Comparison of ENCODE assay signal across 1 cellular context in the genomic region with DNA sequence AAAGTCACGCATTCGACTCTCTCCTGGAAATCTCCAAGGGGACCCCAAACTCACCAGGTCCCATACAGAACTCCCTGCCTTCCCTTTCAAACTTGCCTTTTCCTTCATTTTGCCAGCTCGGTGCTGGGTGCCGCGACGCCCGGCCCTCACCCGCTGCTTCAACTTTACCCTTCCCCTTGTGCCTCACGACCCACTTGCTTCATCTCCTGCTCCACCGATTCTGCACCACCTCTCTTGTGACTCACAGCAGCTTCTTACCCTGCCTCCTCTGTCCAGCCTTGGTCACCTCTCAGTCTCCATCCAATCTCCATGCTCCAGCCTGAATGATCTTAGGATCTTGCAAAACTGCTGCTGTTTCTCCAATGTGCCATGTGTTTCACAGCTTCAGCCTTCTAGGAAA.
TF ChIP-seq lines count a peak whose summit lies in the region.

No MANE protein-coding gene starts in this region.

TF ChIP-seq in HepG2, 621 proteins besides CTCF, POLR2A, EP300 and RAD21:
- TF ChIP-seq ZNF30 (CRISPR knock-in tag; IDR thresholded peaks at IDR 0.05) (no peak), REL (CRISPR knock-in tag; conservative IDR thresholded peaks at IDR 0.05) (no peak), POLR2G (IDR thresholded peaks at IDR 0.05; ENCODE audit: low read depth, low read length) (no peak), KDM3A (CRISPR knock-in tag; IDR thresholded peaks at IDR 0.05; ENCODE audit: low read depth) (no peak), ZMYM2 (CRISPR knock-in tag; IDR thresholded peaks at IDR 0.05) (no peak), MLLT10 (CRISPR knock-in tag; IDR thresholded peaks at IDR 0.05) (no peak)
- TF ChIP-seq, protein P1, sequence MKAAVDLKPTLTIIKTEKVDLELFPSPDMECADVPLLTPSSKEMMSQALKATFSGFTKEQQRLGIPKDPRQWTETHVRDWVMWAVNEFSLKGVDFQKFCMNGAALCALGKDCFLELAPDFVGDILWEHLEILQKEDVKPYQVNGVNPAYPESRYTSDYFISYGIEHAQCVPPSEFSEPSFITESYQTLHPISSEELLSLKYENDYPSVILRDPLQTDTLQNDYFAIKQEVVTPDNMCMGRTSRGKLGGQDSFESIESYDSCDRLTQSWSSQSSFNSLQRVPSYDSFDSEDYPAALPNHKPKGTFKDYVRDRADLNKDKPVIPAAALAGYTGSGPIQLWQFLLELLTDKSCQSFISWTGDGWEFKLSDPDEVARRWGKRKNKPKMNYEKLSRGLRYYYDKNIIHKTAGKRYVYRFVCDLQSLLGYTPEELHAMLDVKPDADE (CRISPR knock-in tag; IDR thresholded peaks at IDR 0.05): no peak
- TF ChIP-seq, protein P2, sequence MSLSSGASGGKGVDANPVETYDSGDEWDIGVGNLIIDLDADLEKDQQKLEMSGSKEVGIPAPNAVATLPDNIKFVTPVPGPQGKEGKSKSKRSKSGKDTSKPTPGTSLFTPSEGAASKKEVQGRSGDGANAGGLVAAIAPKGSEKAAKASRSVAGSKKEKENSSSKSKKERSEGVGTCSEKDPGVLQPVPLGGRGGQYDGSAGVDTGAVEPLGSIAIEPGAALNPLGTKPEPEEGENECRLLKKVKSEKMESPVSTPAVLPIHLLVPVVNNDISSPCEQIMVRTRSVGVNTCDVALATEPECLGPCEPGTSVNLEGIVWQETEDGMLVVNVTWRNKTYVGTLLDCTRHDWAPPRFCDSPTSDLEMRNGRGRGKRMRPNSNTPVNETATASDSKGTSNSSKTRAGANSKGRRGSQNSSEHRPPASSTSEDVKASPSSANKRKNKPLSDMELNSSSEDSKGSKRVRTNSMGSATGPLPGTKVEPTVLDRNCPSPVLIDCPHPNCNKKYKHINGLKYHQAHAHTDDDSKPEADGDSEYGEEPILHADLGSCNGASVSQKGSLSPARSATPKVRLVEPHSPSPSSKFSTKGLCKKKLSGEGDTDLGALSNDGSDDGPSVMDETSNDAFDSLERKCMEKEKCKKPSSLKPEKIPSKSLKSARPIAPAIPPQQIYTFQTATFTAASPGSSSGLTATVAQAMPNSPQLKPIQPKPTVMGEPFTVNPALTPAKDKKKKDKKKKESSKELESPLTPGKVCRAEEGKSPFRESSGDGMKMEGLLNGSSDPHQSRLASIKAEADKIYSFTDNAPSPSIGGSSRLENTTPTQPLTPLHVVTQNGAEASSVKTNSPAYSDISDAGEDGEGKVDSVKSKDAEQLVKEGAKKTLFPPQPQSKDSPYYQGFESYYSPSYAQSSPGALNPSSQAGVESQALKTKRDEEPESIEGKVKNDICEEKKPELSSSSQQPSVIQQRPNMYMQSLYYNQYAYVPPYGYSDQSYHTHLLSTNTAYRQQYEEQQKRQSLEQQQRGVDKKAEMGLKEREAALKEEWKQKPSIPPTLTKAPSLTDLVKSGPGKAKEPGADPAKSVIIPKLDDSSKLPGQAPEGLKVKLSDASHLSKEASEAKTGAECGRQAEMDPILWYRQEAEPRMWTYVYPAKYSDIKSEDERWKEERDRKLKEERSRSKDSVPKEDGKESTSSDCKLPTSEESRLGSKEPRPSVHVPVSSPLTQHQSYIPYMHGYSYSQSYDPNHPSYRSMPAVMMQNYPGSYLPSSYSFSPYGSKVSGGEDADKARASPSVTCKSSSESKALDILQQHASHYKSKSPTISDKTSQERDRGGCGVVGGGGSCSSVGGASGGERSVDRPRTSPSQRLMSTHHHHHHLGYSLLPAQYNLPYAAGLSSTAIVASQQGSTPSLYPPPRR (CRISPR knock-in tag; IDR thresholded peaks at IDR 0.05; ENCODE audit: borderline replicate concordance): no peak
